22 cellular contexts compared by ENCODE assay signal in the genomic region with DNA sequence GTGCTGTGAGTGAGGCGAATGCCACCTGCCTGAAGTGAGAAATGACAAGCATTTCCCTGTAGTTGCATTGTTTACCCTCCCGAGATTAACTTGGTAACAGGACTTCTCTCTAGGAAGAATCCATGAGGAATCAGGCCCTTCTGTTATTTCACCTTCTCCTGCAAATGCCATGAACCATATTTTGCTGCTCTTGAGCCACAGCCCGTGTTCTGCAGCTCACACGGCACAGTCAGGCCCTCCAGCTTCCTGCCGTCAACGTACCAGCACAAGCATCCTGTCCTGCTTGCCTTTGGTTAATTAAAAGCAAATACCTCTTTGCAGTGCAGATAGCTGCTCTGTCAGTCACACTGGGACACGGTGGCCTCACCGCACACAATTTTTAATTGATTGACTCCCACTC.
A peak's percentile ranks its signal among the peaks of the same experiment; 100 is the strongest.
DNase-seq lines count a peak whose midpoint lies in the region; ATAC-seq and TF ChIP-seq lines count a peak whose summit lies in the region.
"Had no signal": no experiment of that assay in that cellular context is flagged by ENCODE, and none has a peak within 500 bp of the region (broad histone marks: within the 10 kb centered on the region; RNA-seq: fewer than 3 reads in every experiment).

No MANE protein-coding gene starts in this region.

- H3K27ac Mint-ChIP-seq in T-helper 17 cell: no peak overlapping the region
- H3K27ac Mint-ChIP-seq: activated naive CD8-positive, alpha-beta T cell treated with anti-CD3 and anti-CD28 coated beads for 36 hours; stimulated activated naive CD8-positive, alpha-beta T cell treated with anti-CD3 and anti-CD28 coated beads, Interleukin-15, Interleukin-2, amounts not matched to agents 100 ng/mL and 50 ng/mL, for 24 hours had no signal

- intact Hi-C loops in heart left ventricle (cut with DNase I) (loop anchor here in 4 of 10 donors (10.0 kb wide), 3 partner anchors 145 to 205 kb away; a partner anchor contains a TSS), vagina (cut with DNase I) (no loop called here)

- H3K4me1 ChIP-seq in right atrium auricular region (no peaks in the 10 kb centered on the region), heart left ventricle (peaks cover 0 to 3% (median 0%) of the 10 kb centered on the region in 12 donors), mesodermal cell (ENCODE audit: control insufficient read depth, insufficient read depth, low read length, poor library complexity, severe bottlenecking) (peaks cover 7% of the 10 kb centered on the region), vagina (no peaks in the 10 kb centered on the region)
- H3K4me1 ChIP-seq: body of pancreas, HAP-1, left lung, psoas muscle, SJSA1 had no signal

- TF ChIP-seq CTCF in right atrium auricular region (IDR thresholded peaks at IDR 0.05) (no peak), heart left ventricle (IDR thresholded peaks at IDR 0.05) (no peak), vagina (IDR thresholded peaks at IDR 0.05) (no peak), GM10266 (IDR thresholded peaks at IDR 0.05; ENCODE audit: control insufficient read depth, insufficient read depth, low read depth, missing control alignments) (no peak)

- peak; percentile 36 for DNase-seq in right atrium auricular region (ENCODE audit: low spot score)
- no peak for DNase-seq in heart left ventricle
- DNase-seq in T-helper 17 cell: no peak
- peak; percentile 25 to 46 for DNase-seq in vagina (ENCODE audit: extremely low spot score in 2 of 2)
- DNase-seq in NCI-H1694 treated with DMSO at 0.1 percent for 48 hours (lab: John Stamatoyannopoulos, UW): no peak
- DNase-seq in GM10266 (ENCODE audit: extremely low spot score): no peak
- no peak for DNase-seq in NCI-H1694 (lab: John Stamatoyannopoulos, UW)
- DNase-seq: activated CD4-positive, CD25-positive, alpha-beta regulatory T cell; activated naive CD8-positive, alpha-beta T cell treated with anti-CD3 and anti-CD28 coated beads for 36 hours; body of pancreas; glutamatergic neuron; left lung; NCI-H1436; psoas muscle; small intestine; stimulated activated CD4-positive, alpha-beta T cell treated with anti-CD3 and anti-CD28 coated beads, Interleukin-4, amount 100 ng/mL, for 1 hour had no signal

- H3K36me3 ChIP-seq in right atrium auricular region (no peaks in the 10 kb centered on the region), heart left ventricle (no peaks in the 10 kb centered on the region), mesodermal cell (ENCODE audit: control insufficient read depth, insufficient read depth, low read length) (no peaks in the 10 kb centered on the region), vagina (no peaks in the 10 kb centered on the region)
- H3K36me3 ChIP-seq: HAP-1, left lung, SJSA1, tibial nerve had no signal

- no peak overlapping the region for H3K27ac ChIP-seq in right atrium auricular region
- H3K27ac ChIP-seq in heart left ventricle: no peak overlapping the region
- peak overlapping the region; percentile 41 for H3K27ac ChIP-seq in mesodermal cell (ENCODE audit: low read depth, low read length, severe bottlenecking)
- no peak overlapping the region for H3K27ac ChIP-seq in vagina
- H3K27ac ChIP-seq: body of pancreas, left lung, psoas muscle, SJSA1 had no signal

- peak overlapping the region; percentile 21 for H3K4me3 Mint-ChIP-seq in T-helper 17 cell
- H3K4me3 Mint-ChIP-seq: activated naive CD8-positive, alpha-beta T cell treated with anti-CD3 and anti-CD28 coated beads for 36 hours; stimulated activated naive CD8-positive, alpha-beta T cell treated with anti-CD3 and anti-CD28 coated beads, Interleukin-15, Interleukin-2, amounts not matched to agents 100 ng/mL and 50 ng/mL, for 24 hours had no signal

- no peaks in the 10 kb centered on the region for H3K9me3 ChIP-seq in right atrium auricular region
- H3K9me3 ChIP-seq in heart left ventricle: no peaks in the 10 kb centered on the region
- no peaks in the 10 kb centered on the region for H3K9me3 ChIP-seq in T-helper 17 cell (ENCODE audit: control insufficient read depth, low read length, poor library complexity, severe bottlenecking)
- H3K9me3 ChIP-seq in mesodermal cell (ENCODE audit: control insufficient read depth, low read length): no peaks in the 10 kb centered on the region
- no peaks in the 10 kb centered on the region for H3K9me3 ChIP-seq in vagina
- H3K9me3 ChIP-seq: body of pancreas, HAP-1, left lung, psoas muscle, SJSA1, tibial nerve had no signal

- TF ChIP-seq POLR2A in heart left ventricle (IDR thresholded peaks at IDR 0.05) (no peak), vagina (IDR thresholded peaks at IDR 0.05) (no peak)

- WGBS in heart left ventricle, 4 donors: 48 to 60% (median 50%) methylated on average over 8 of the region's 8 CpGs
- WGBS in mesodermal cell (ENCODE audit: insufficient coverage in 2 of 2), 2 experiments: 62 to 75% methylated on average over 6 of the region's 8 CpGs

- ATAC-seq in heart left ventricle (no peak), T-helper 17 cell (peak; percentile 57)
- ATAC-seq: body of pancreas, left lung, Panc1, psoas muscle had no signal

- H3K4me3 ChIP-seq in right atrium auricular region (no peak overlapping the region), heart left ventricle (no peak overlapping the region), mesodermal cell (ENCODE audit: extremely low read depth, insufficient read depth, low read length, poor library complexity, severe bottlenecking) (no peak overlapping the region), vagina (no peak overlapping the region)
- H3K4me3 ChIP-seq: body of pancreas, HAP-1, left lung, psoas muscle, SJSA1, tibial nerve had no signal

- H3K36me3 Mint-ChIP-seq in T-helper 17 cell (ENCODE audit: low read depth): no peaks in the 10 kb centered on the region
- H3K36me3 Mint-ChIP-seq: activated naive CD8-positive, alpha-beta T cell treated with anti-CD3 and anti-CD28 coated beads for 36 hours had no signal

- peaks cover 22% of the 10 kb centered on the region for H3K4me1 Mint-ChIP-seq in T-helper 17 cell

- H3K27me3 ChIP-seq in right atrium auricular region (no peaks in the 10 kb centered on the region), heart left ventricle (no peaks in the 10 kb centered on the region), vagina (no peaks in the 10 kb centered on the region)
- H3K27me3 ChIP-seq: body of pancreas, left lung, SJSA1, tibial nerve had no signal

- no peaks in the 10 kb centered on the region for H3K27me3 Mint-ChIP-seq in T-helper 17 cell

Comparison
In these comparisons a context has a peak if more than half of its experiments do, and no peak if none do; other contexts are left out.
1. DNase-seq: peak in right atrium auricular region (single experiment) and vagina (2 of 2); none in heart left ventricle (0 of 5), T-helper 17 cell (0 of 3), NCI-H1694 treated with DMSO at 0.1 percent for 48 hours (single experiment), GM10266 (single experiment) and NCI-H1694 (single experiment).